9 cellular contexts compared by ENCODE assay signal in the genomic region with DNA sequence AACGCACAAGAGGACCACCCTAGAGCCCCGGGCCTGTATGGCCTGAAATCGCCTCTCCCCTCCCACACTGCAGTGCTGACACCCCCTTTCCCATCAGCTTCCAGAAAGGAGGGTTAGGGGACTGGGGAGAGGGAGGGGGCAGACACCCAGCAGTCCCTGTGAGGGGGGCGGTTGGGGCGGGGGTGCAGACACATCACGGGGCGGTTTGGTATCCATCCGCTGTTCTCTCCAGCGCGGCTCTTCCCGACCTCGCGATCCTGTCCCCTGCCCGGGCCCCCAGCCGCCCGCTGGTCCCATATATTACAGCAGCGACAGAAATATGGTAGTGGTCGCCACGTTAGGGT. TPM values are rescaled to one million over a fixed set of nuclear protein-coding genes. Genes with fewer than 3 reads are reported as not detected.
DNase-seq lines count a peak whose midpoint lies in the region; ATAC-seq and TF ChIP-seq lines count a peak whose summit lies in the region.
"Had no signal": no experiment of that assay in that cellular context is flagged by ENCODE, and none has a peak within 500 bp of the region (broad histone marks: within the 10 kb centered on the region; RNA-seq: fewer than 3 reads in every experiment).

No MANE protein-coding gene starts in this region.

- peak; percentile 3 for ATAC-seq in Right ventricle myocardium superior (ENCODE audit: poor library complexity)
- ATAC-seq in left ventricle myocardium superior: no peak
- ATAC-seq in effector memory CD8-positive, alpha-beta T cell (replicated peaks): no peak
- no peak for ATAC-seq in upper lobe of right lung
- no peak for ATAC-seq in HG02981 (IDR thresholded peaks at IDR 0.05; ENCODE audit: unreplicated experiment)

- H3K36me3 Mint-ChIP-seq in effector memory CD8-positive, alpha-beta T cell (ENCODE audit: insufficient read depth): no peaks in the 10 kb centered on the region
- no peaks in the 10 kb centered on the region for H3K36me3 Mint-ChIP-seq in activated naive CD8-positive, alpha-beta T cell treated with anti-CD3 and anti-CD28 coated beads for 36 hours

- H3K27me3 ChIP-seq in muscle layer of duodenum (ENCODE audit: low read depth, low read length) (no peaks in the 10 kb centered on the region), upper lobe of right lung (no peaks in the 10 kb centered on the region)

- H3K27ac ChIP-seq in muscle layer of duodenum (ENCODE audit: low read length) (no peak overlapping the region), upper lobe of right lung (no peak overlapping the region)
- H3K27ac ChIP-seq: HL-60 had no signal

- peak overlapping the region; percentile 78 to 84 for H3K4me3 Mint-ChIP-seq in effector memory CD8-positive, alpha-beta T cell
- H3K4me3 Mint-ChIP-seq in activated naive CD8-positive, alpha-beta T cell treated with anti-CD3 and anti-CD28 coated beads for 36 hours: no peak overlapping the region

- H3K9me3 Mint-ChIP-seq in effector memory CD8-positive, alpha-beta T cell: no peaks in the 10 kb centered on the region
- no peaks in the 10 kb centered on the region for H3K9me3 Mint-ChIP-seq in activated naive CD8-positive, alpha-beta T cell treated with anti-CD3 and anti-CD28 coated beads for 36 hours

- H3K4me1 Mint-ChIP-seq in effector memory CD8-positive, alpha-beta T cell (ENCODE audit: low read depth in 2 of 2): peaks cover 3 to 8% of the 10 kb centered on the region in 2 donors
- H3K4me1 Mint-ChIP-seq in activated naive CD8-positive, alpha-beta T cell treated with anti-CD3 and anti-CD28 coated beads for 36 hours: peaks cover 9% of the 10 kb centered on the region

- H3K27me3 Mint-ChIP-seq in effector memory CD8-positive, alpha-beta T cell: peaks cover 9 to 35% of the 10 kb centered on the region in 2 donors
- peaks cover 23% of the 10 kb centered on the region for H3K27me3 Mint-ChIP-seq in activated naive CD8-positive, alpha-beta T cell treated with anti-CD3 and anti-CD28 coated beads for 36 hours

- TF ChIP-seq CTCF in upper lobe of right lung (IDR thresholded peaks at IDR 0.05): no peak

- no peak overlapping the region for H3K27ac Mint-ChIP-seq in effector memory CD8-positive, alpha-beta T cell
- H3K27ac Mint-ChIP-seq in activated naive CD8-positive, alpha-beta T cell treated with anti-CD3 and anti-CD28 coated beads for 36 hours: no peak overlapping the region

- H3K36me3 ChIP-seq in muscle layer of duodenum (ENCODE audit: control insufficient read depth in 1 of 2, insufficient read depth in 2 of 2, low read length in 2 of 2): no peaks in the 10 kb centered on the region
- no peaks in the 10 kb centered on the region for H3K36me3 ChIP-seq in upper lobe of right lung

- intact Hi-C loops in Right ventricle myocardium superior (cut with DNase I): no loop called here
- intact Hi-C loops in left ventricle myocardium superior (cut with micrococcal nuclease): no loop called here
- intact Hi-C loops in upper lobe of right lung (cut with DNase I): no loop called here

- DNase-seq in Right ventricle myocardium superior: no peak
- DNase-seq in left ventricle myocardium superior: no peak
- DNase-seq in effector memory CD8-positive, alpha-beta T cell: no peak
- no peak for DNase-seq in upper lobe of right lung
- no peak for DNase-seq in activated naive CD8-positive, alpha-beta T cell treated with anti-CD3 and anti-CD28 coated beads for 36 hours
- no peak for DNase-seq in NCI-H146 treated with DMSO at 0.1 percent for 48 hours (lab: John Stamatoyannopoulos, UW; ENCODE audit: unreplicated experiment)

- H3K4me3 ChIP-seq in muscle layer of duodenum (ENCODE audit: low read depth in 1 of 2, low read length in 2 of 2) (peak overlapping the region; percentile 21 to 74), upper lobe of right lung (peak overlapping the region; percentile 60)

- H3K9me3 ChIP-seq in muscle layer of duodenum (ENCODE audit: control insufficient read depth in 1 of 2, low read length in 2 of 2): no peaks in the 10 kb centered on the region
- H3K9me3 ChIP-seq in upper lobe of right lung: no peaks in the 10 kb centered on the region

- no peaks in the 10 kb centered on the region for H3K4me1 ChIP-seq in muscle layer of duodenum (ENCODE audit: control insufficient read depth in 1 of 2, insufficient read depth in 2 of 2, low read length in 2 of 2)
- H3K4me1 ChIP-seq in upper lobe of right lung: no peaks in the 10 kb centered on the region

RNA-seq across cellular contexts. Expression of a gene that starts 0.4 kb away (rescaled TPM):
- total RNA-seq in Right ventricle myocardium superior (11.1 TPM), left ventricle myocardium superior (13.3 TPM), upper lobe of right lung (8.0 TPM)
- 1 to 10 TPM; 1.2 to 1.6 TPM for total RNA-seq in activated naive CD8-positive, alpha-beta T cell treated with anti-CD3 and anti-CD28 coated beads for 36 hours

RNA-seq across cellular contexts. Expression of a gene that starts 8.7 kb away (rescaled TPM):
- total RNA-seq in Right ventricle myocardium superior (4.8 TPM), left ventricle myocardium superior (6.3 TPM), upper lobe of right lung (4.3 TPM)
- 1 to 10 TPM; 3.2 to 3.3 TPM for total RNA-seq in activated naive CD8-positive, alpha-beta T cell treated with anti-CD3 and anti-CD28 coated beads for 36 hours
